1 cellular context compared by ENCODE assay signal in the genomic region with DNA sequence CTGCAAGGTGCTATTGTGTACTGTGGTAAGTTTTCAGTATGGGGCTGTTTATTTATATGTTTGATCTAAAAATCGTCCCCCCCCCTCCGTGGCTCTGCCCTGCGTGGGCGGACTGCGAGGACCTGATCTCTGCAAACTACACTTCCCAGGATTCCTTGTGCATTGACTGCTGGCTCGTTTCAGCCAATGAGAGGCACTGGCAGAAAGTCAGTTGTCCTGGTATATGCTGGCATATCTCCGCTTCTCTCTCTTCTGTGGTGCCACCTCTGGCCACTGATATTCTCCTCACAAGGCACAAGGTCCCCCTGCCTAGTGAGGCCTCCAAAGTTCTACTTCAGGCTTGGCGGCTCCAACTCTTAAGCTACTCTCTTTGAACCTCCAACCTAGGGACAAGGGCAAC.
TF ChIP-seq lines count a peak whose summit lies in the region.

No MANE protein-coding gene starts in this region.

TF ChIP-seq in HEK293T, 16 proteins besides CTCF, POLR2A, EP300 and RAD21 (continued from another document):
- TF ChIP-seq ZNF384 (IDR thresholded peaks at IDR 0.05) (no peak), BHLHE40 (IDR thresholded peaks at IDR 0.05; ENCODE audit: borderline replicate concordance) (no peak)
